27 cellular contexts compared by ENCODE assay signal in genomic region chr6:112160745-112161144, GRCh38.
"Had no signal": no experiment of that assay in that cellular context is flagged by ENCODE, and none has a peak within 500 bp of the region (broad histone marks: within the 10 kb centered on the region; RNA-seq: fewer than 3 reads in every experiment).

No MANE protein-coding gene starts in this region.

- FAIRE-seq: colon, endothelial cell of umbilical vein, frontal cortex, keratinocyte, small intestine had no signal

- H3K4me1 ChIP-seq: psoas muscle had no signal

- DNase-seq: caudate nucleus; cerebellar nuclear complex; effector CD8-positive, alpha-beta T cell; endodermal cell; esophagus squamous epithelium; head of caudate nucleus; left ventricle myocardium superior; mucosa of descending colon; naive B cell; posterior cingulate gyrus; psoas muscle; right cardiac atrium; small intestine; stimulated activated CD4-positive, alpha-beta T cell treated with anti-CD3 and anti-CD28 coated beads, Interleukin-15, amount 100 ng/mL, for 24 hours; stimulated activated CD4-positive, alpha-beta T cell treated with anti-CD3 and anti-CD28 coated beads, Interleukin-2, amount 100 ng/mL, for 48 hours; stimulated activated naive CD4-positive, alpha-beta T cell; stimulated activated naive CD8-positive, alpha-beta T cell treated with anti-CD3 and anti-CD28 coated beads, Interleukin-15, amount 100 ng/mL, for 72 hours; substantia nigra; testis; tibial artery had no signal

- ATAC-seq: left ventricle myocardium superior; mucosa of descending colon; natural killer cell treated with Interleukin-12 subunit alpha and Interleukin-12 subunit beta and Interleukin-15 and Interleukin-18, amount 100 ng/mL, for 72 hours; psoas muscle; right cardiac atrium; stimulated activated naive CD8-positive, alpha-beta T cell treated with anti-CD3 and anti-CD28 coated beads, Interleukin-15, amount 100 ng/mL, for 72 hours had no signal

- H3K4me3 ChIP-seq: esophagus squamous epithelium, lung, mucosa of descending colon, psoas muscle, testis, tibial artery had no signal

- H3K9me3 ChIP-seq: esophagus squamous epithelium, mucosa of descending colon, neutrophil, psoas muscle, testis, tibial artery had no signal

- H3K27me3 ChIP-seq: esophagus squamous epithelium, testis, tibial artery had no signal

- H3K27ac ChIP-seq: esophagus squamous epithelium, neutrophil, psoas muscle, testis, tibial artery had no signal

- H3K36me3 ChIP-seq: neutrophil had no signal
